ENCODE assay signal across 1 cellular context in genomic region chr7:150368098-150368883, GRCh38.
TF ChIP-seq lines count a peak whose summit lies in the region.

REPIN1 (plus strand) TSS chr7:150368822; CDS start chr7:150369712, 890 bp downstream.

TF ChIP-seq in K562, 482 proteins besides CTCF, POLR2A, EP300 and RAD21 (continued from another document and continues in another):
- TF ChIP-seq ZBTB49 (CRISPR knock-in tag; IDR thresholded peaks at IDR 0.05; ENCODE audit: borderline replicate concordance) (no peak), IRF1 (CRISPR knock-in tag; IDR thresholded peaks at IDR 0.05; ENCODE audit: borderline replicate concordance) (0 out of 2 replicates have a peak, but pooled peaks have one; percentile 48), ZBTB7A (IDR thresholded peaks at IDR 0.05; ENCODE audit: borderline replicate concordance, control insufficient read depth, low read depth, low read length) (peak; percentile 97), EP400 (IDR thresholded peaks at IDR 0.05) (peak; percentile 94), THRB (CRISPR knock-in tag; conservative IDR thresholded peaks at IDR 0.05) (no peak), SUPT5H (IDR thresholded peaks at IDR 0.05) (peak; percentile 49; the same call in 1 of the 2 replicates), MLLT1 (IDR thresholded peaks at IDR 0.05) (peak in 1 of 2 experiments; percentile 19; a peak in 1 of 4 replicates), ZNF75A (CRISPR knock-in tag; IDR thresholded peaks at IDR 0.05) (0 out of 2 replicates have a peak, but pooled peaks have one; percentile 5), CREB1 (IDR thresholded peaks at IDR 0.05) (no peak), CREB1 (CRISPR knock-in tag; IDR thresholded peaks at IDR 0.05) (no peak; the same call in 1 of the 2 replicates), JUND (IDR thresholded peaks at IDR 0.05; ENCODE audit: borderline replicate concordance, low read depth, low read length) (peak; percentile 40), JUND (tag; IDR thresholded peaks at IDR 0.05; ENCODE audit: borderline replicate concordance, low read depth, low read length) (no peak; the same call in 2 of the 3 replicates), ZNF311 (CRISPR knock-in tag; IDR thresholded peaks at IDR 0.05) (peak; percentile 43; the same call in 1 of the 2 replicates), NRF1 (conservative IDR thresholded peaks at IDR 0.05 in 1 of 2, IDR thresholded peaks at IDR 0.05 in 1 of 2) (peak; percentile 55 to 67; a peak in 3 of 4 replicates), ELF4 (CRISPR knock-in tag; IDR thresholded peaks at IDR 0.05) (0 out of 2 replicates have a peak, but pooled peaks have one; percentile 56), XRCC5 (IDR thresholded peaks at IDR 0.05; ENCODE audit: low read depth, low read length) (peak; percentile 66; the same call in 1 of the 2 replicates), KDM4B (IDR thresholded peaks at IDR 0.05; ENCODE audit: borderline replicate concordance in 2 of 2, low read depth in 1 of 2) (peak in 1 of 2 experiments; percentile 95; a peak in 2 of 4 replicates), TOE1 (IDR thresholded peaks at IDR 0.05; ENCODE audit: borderline replicate concordance) (peak; percentile 16; the same call in 1 of the 2 replicates), TOE1 (CRISPR knock-in tag; IDR thresholded peaks at IDR 0.05; ENCODE audit: borderline replicate concordance, low read depth) (no peak), CXXC5 (CRISPR knock-in tag; IDR thresholded peaks at IDR 0.05) (peak; percentile 81), ZNF263 (CRISPR knock-in tag; IDR thresholded peaks at IDR 0.05; ENCODE audit: borderline replicate concordance) (0 out of 2 replicates have a peak, but pooled peaks have one; percentile 65), ZKSCAN8 (CRISPR knock-in tag; IDR thresholded peaks at IDR 0.05) (peak; percentile 88; the same call in 1 of the 2 replicates), GABPB1 (CRISPR knock-in tag; IDR thresholded peaks at IDR 0.05) (peak; percentile 61), HEY1 (CRISPR knock-in tag; IDR thresholded peaks at IDR 0.05; ENCODE audit: borderline replicate concordance) (no peak), MECOM (CRISPR knock-in tag; IDR thresholded peaks at IDR 0.05) (peak; percentile 71; the same call in 1 of the 2 replicates), ZNF609 (CRISPR knock-in tag; IDR thresholded peaks at IDR 0.05; ENCODE audit: borderline replicate concordance) (peak; percentile 19; the same call in 1 of the 2 replicates), ARHGAP35 (IDR thresholded peaks at IDR 0.05; ENCODE audit: partially characterized antibody) (no peak), CBX2 (IDR thresholded peaks at IDR 0.05; ENCODE audit: insufficient read depth, low read length, poor library complexity, severe bottlenecking) (no peak), EHMT2 (IDR thresholded peaks at IDR 0.05) (no peak), SMARCE1 (IDR thresholded peaks at IDR 0.05) (peak; percentile 63; the same call in 1 of the 2 replicates), CBFA2T2 (conservative IDR thresholded peaks at IDR 0.05) (peak; percentile 59), KDM5B (IDR thresholded peaks at IDR 0.05; ENCODE audit: insufficient replicate concordance, low read depth, low read length) (peak; percentile 83), PTTG1 (tag; IDR thresholded peaks at IDR 0.05; ENCODE audit: low read depth) (no peak), NR3C1 (CRISPR knock-in tag; IDR thresholded peaks at IDR 0.05) (peak; percentile 89), KLF16 (IDR thresholded peaks at IDR 0.05) (no peak; the same call in 1 of the 2 replicates), ZNF407 (IDR thresholded peaks at IDR 0.05; ENCODE audit: low read depth) (peak; percentile 90), ETS1 (conservative IDR thresholded peaks at IDR 0.05; ENCODE audit: control insufficient read depth, low read depth, low read length) (peak; percentile 95), YY1 (IDR thresholded peaks at IDR 0.05; ENCODE audit: borderline replicate concordance in 1 of 3, control insufficient read depth in 1 of 3, extremely low read depth in 1 of 3, insufficient read depth in 3 of 3, insufficient read length in 1 of 3, insufficient replicate concordance in 2 of 3, low read depth in 1 of 3, low read length in 2 of 3) (peak in 2 of 3 experiments; percentile 12 to 75), FUS (optimal IDR thresholded peaks at IDR 0.05; ENCODE audit: low read depth, low read length) (peak; percentile 71), MYBL2 (IDR thresholded peaks at IDR 0.05; ENCODE audit: low read depth) (peak; percentile 64; the same call in 1 of the 2 replicates), MYBL2 (CRISPR knock-in tag; IDR thresholded peaks at IDR 0.05; ENCODE audit: borderline replicate concordance) (no peak)
